8 cellular contexts compared by ENCODE assay signal in the genomic region with DNA sequence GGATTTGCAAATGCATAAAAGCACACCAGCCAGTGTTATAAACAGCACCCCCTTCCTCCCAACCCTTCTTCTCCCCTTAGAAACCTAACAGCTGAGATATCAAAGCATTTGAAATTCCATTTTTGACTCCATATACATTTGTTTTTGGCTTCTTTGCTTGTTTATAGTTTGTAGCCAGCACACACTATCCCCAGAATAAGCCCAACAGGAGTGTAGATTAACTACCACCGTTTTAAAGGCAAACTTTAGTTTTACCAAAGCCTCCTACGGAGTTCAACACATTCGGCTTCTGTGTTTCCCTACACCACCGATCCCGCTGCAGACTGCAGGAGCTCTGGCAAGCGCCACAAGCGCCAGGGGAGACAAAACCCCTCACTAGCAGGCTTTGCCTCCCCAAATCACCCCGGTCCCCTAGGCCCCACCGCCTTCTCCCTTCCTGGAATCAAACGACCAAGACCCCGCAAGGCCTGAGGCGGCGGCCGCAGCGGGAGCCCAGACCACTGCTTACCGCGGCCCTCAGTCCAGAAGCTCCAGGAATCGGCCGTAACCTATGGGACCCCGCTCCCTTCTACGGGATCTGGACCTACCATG. TPM values are rescaled to one million over a fixed set of nuclear protein-coding genes. Genes with fewer than 3 reads are reported as not detected.
DNase-seq lines count a peak whose midpoint lies in the region; ATAC-seq, FAIRE-seq and TF ChIP-seq lines count a peak whose summit lies in the region.

No MANE protein-coding gene starts in this region.

- ATAC-seq in GM18861 (IDR thresholded peaks at IDR 0.05; ENCODE audit: unreplicated experiment), result peak; percentile 2
- peak; percentile 39 for ATAC-seq in HG03432 (IDR thresholded peaks at IDR 0.05; ENCODE audit: unreplicated experiment)
- ATAC-seq in psoas muscle, result no peak
- ATAC-seq in HG03565 (IDR thresholded peaks at IDR 0.05; ENCODE audit: unreplicated experiment), result no peak

- intact Hi-C loops in psoas muscle (cut with DNase I), result loop anchor here in 1 of 2 donors (2.0 kb wide), 1 partner anchor 44 kb away; a partner anchor contains a TSS

- DNase-seq in A172 (ENCODE audit: low spot score) (peak; percentile 6), fibroblast of the aortic adventitia (ENCODE audit: low read depth) (no peak), psoas muscle (no peak), GM12891 (ENCODE audit: insufficient read length, low spot score) (no peak)
- DNase-seq in activated CD4-positive, alpha-beta T cell treated with anti-CD3 and anti-CD28 coated beads, Interleukin-2, amount 50 U/mL, for 1 hour, result peak; percentile 23

- FAIRE-seq in GM12891 (lab: Jason Lieb, UNC), result no peak

- no peak for TF ChIP-seq POLR2A in GM12891 (IDR thresholded peaks at IDR 0.05; ENCODE audit: low read depth, low read length)

- H3K4me3 ChIP-seq in fibroblast of the aortic adventitia (ENCODE audit: low read depth, low read length) (peak overlapping the region; percentile 94), psoas muscle (peak overlapping the region; percentile 87)

- H3K27me3 ChIP-seq in psoas muscle (ENCODE audit: insufficient read depth in 3 of 3, low read length in 2 of 3), result no peaks in the 10 kb centered on the region

- peak overlapping the region; percentile 91 for H3K27ac ChIP-seq in psoas muscle

- H3K36me3 ChIP-seq in psoas muscle (ENCODE audit: insufficient read depth in 1 of 2, low read depth in 1 of 2), result peaks cover 0 to under 1% of the 10 kb centered on the region in 2 donors

- no peak for TF ChIP-seq CTCF in fibroblast of the aortic adventitia (IDR thresholded peaks at IDR 0.05; ENCODE audit: insufficient read depth, low read length)
- no peak for TF ChIP-seq CTCF in psoas muscle (IDR thresholded peaks at IDR 0.05)

- no peaks in the 10 kb centered on the region for H3K9me3 ChIP-seq in psoas muscle

- H3K4me1 ChIP-seq in psoas muscle, result peaks cover 48% of the 10 kb centered on the region

- 0 to 1% (median 1%) methylated on average over 16 to 21 of the region's 21 CpGs for WGBS in psoas muscle, 3 donors

TF ChIP-seq in GM12891, 5 proteins besides CTCF, POLR2A, EP300 and RAD21:
- TF ChIP-seq POLR2AphosphoS5 (IDR thresholded peaks at IDR 0.05; ENCODE audit: low read depth, low read length) (no peak), PAX5 (IDR thresholded peaks at IDR 0.05; ENCODE audit: insufficient read depth, low read length, severe bottlenecking) (no peak), TAF1 (IDR thresholded peaks at IDR 0.05; ENCODE audit: low read depth, low read length) (no peak), POU2F2 (IDR thresholded peaks at IDR 0.05; ENCODE audit: low read depth, low read length) (no peak), SPI1 (IDR thresholded peaks at IDR 0.05; ENCODE audit: low read depth, low read length) (no peak)

RNA-seq across cellular contexts. Expression of a gene that starts 0.4 kb away (rescaled TPM):
- 191 and 205 TPM in 2 replicates for total RNA-seq in A172 (2014; rRNA removed; shearing (Covaris generic))
- total RNA-seq in fibroblast of the aortic adventitia (ENCODE audit: low replicate concordance) (112 and 173 TPM in 2 replicates), psoas muscle (10 to 100 TPM; 36.1 to 41.2 (median 38.2) TPM)
- polyA plus RNA-seq in psoas muscle, result 10 to 100 TPM; 25.6 to 96.3 (median 38.3) TPM
- polyA plus RNA-seq in GM12891 (2012; ENCODE audit: low read depth, missing spikeins), result 67.3 TPM

RNA-seq across cellular contexts. Expression of a gene that starts 45.2 kb away (rescaled TPM):
- 99.0 and 142 TPM in 2 replicates for total RNA-seq in A172 (2014; rRNA removed; shearing (Covaris generic))
- total RNA-seq in fibroblast of the aortic adventitia (ENCODE audit: low replicate concordance), result 75.8 and 92.1 TPM in 2 replicates
- total RNA-seq in psoas muscle, result 100 to 1,000 TPM in 1 of 4 donors, 10 to 100 TPM in 3; 67.4 to 108 (median 81.1) TPM
- polyA plus RNA-seq in psoas muscle, result 100 to 1,000 TPM in 2 of 3 donors, 10 to 100 TPM in 1; 97.9 to 143 (median 126) TPM
- 44.1 TPM for polyA plus RNA-seq in GM12891 (2012; ENCODE audit: low read depth, missing spikeins)

Comparison
In these comparisons a context has a peak if more than half of its experiments do, and no peak if none do; other contexts are left out.
1. DNase-seq: peak in A172 (single experiment) and activated CD4-positive, alpha-beta T cell treated with anti-CD3 and anti-CD28 coated beads, Interleukin-2, amount 50 U/mL, for 1 hour (single experiment); none in fibroblast of the aortic adventitia (single experiment), psoas muscle (0 of 2) and GM12891 (single experiment).
2. ATAC-seq: peak in GM18861 (single experiment) and HG03432 (single experiment); none in psoas muscle (0 of 4) and HG03565 (single experiment).